ENCODE assay signal across 28 cellular contexts in the genomic region with DNA sequence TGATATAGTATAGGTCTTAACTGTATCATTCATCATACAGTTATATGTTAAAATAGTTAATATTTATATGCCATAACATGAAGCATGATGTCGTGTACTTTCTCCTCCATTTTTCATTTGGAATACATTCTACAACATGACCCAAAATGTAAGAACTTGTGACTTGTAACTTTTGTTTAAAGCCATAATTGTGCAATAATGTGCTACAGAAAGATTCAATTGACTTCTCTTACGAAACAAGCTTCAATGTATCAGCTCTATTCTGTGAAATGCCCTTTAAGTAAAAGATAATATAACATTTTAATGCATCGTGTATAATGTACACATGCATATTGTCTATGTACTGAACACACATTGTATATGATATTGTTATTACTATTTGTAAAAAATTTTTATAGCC.
"Had no signal": no experiment of that assay in that cellular context is flagged by ENCODE, and none has a peak within 500 bp of the region (broad histone marks: within the 10 kb centered on the region; RNA-seq: fewer than 3 reads in every experiment).

No MANE protein-coding gene starts in this region.

- H2AFZ ChIP-seq: hepatocyte had no signal

- H3K36me3 ChIP-seq: left ventricle myocardium inferior, ovary, prostate gland, right atrium auricular region, thoracic aorta, upper lobe of left lung had no signal

- H3K27ac ChIP-seq: epithelial cell of prostate, hepatocyte, left ventricle myocardium inferior, ovary, prostate gland, right atrium auricular region, thoracic aorta, upper lobe of left lung had no signal

- H3K4me1 Mint-ChIP-seq: activated B cell treated with CpG ODN at 0.5 μM for 24 hours; activated CD4-positive, alpha-beta T cell treated with anti-CD3 and anti-CD28 coated beads for 36 hours; activated naive CD8-positive, alpha-beta T cell treated with anti-CD3 and anti-CD28 coated beads, Interleukin-2, amount 10 ng/mL, durations not matched to agents 7 days and 5 days; immature natural killer cell; mesothelial cell of epicardium; naive thymus-derived CD8-positive, alpha-beta T cell had no signal

- H3K36me3 Mint-ChIP-seq: activated naive CD8-positive, alpha-beta T cell treated with anti-CD3 and anti-CD28 coated beads, Interleukin-2, amount 10 ng/mL, durations not matched to agents 7 days and 5 days; immature natural killer cell; naive thymus-derived CD8-positive, alpha-beta T cell had no signal

- DNase-seq: activated B cell treated with CpG ODN at 0.5 μM for 24 hours; activated CD4-positive, alpha-beta T cell treated with anti-CD3 and anti-CD28 coated beads for 36 hours; activated CD4-positive, alpha-beta T cell treated with anti-CD3 and anti-CD28 coated beads, Interleukin-2, amount 50 U/mL, for 48 hours; activated CD8-positive, alpha-beta memory T cell treated with anti-CD3 and anti-CD28 coated beads, Interleukin-2, amount 50 U/mL, for 48 hours; activated naive CD4-positive, alpha-beta T cell treated with Interleukin-2 at 50 U/mL for 16 hours; activated naive CD8-positive, alpha-beta T cell treated with anti-CD3 and anti-CD28 coated beads, Interleukin-2, amount 10 ng/mL, durations not matched to agents 7 days and 5 days; activated T-cell treated with anti-CD3 and anti-CD28 coated beads, Interleukin-2, amount 50 U/mL, for 4 hours; cerebellar nuclear complex; cortex of kidney; endodermal cell; foreskin melanocyte; glutamatergic neuron; immature natural killer cell; left ventricle myocardium inferior; naive thymus-derived CD8-positive, alpha-beta T cell; ovary; stimulated activated CD4-positive, alpha-beta T cell treated with anti-CD3 and anti-CD28 coated beads, Interleukin-4, amount 100 ng/mL, for 24 hours; stimulated activated naive CD4-positive, alpha-beta T cell treated with Interleukin-2 at 50 U/mL for 16 hours; T1000; upper lobe of left lung had no signal

- H3K79me2 ChIP-seq: hepatocyte had no signal

- H3K4me2 ChIP-seq: hepatocyte had no signal

- H3K9me3 ChIP-seq: left ventricle myocardium inferior, ovary, prostate gland, right atrium auricular region, thoracic aorta, upper lobe of left lung had no signal

- H3K27ac Mint-ChIP-seq: activated B cell treated with CpG ODN at 0.5 μM for 24 hours; activated CD4-positive, alpha-beta T cell treated with anti-CD3 and anti-CD28 coated beads for 36 hours; activated naive CD8-positive, alpha-beta T cell treated with anti-CD3 and anti-CD28 coated beads, Interleukin-2, amount 10 ng/mL, durations not matched to agents 7 days and 5 days; activated T-helper 2 cell treated with anti-CD3 and anti-CD28 coated beads, Interferon-gamma antibody, Interleukin-2, Interleukin-4, amounts not matched to agents 10 μg/mL and 5 μg/mL and 100 μg/mL, durations not matched to agents 14 hours and 24 hours and 36 hours; endodermal cell; immature natural killer cell; mesothelial cell of epicardium; naive thymus-derived CD8-positive, alpha-beta T cell; T-helper 1 cell treated with Interleukin-12 subunit alpha and Interleukin-12 subunit beta and Interleukin-4 antibody, amounts not matched to agents 30 μg/mL and 1 μg/mL, for 36 hours had no signal

- H3K4me3 Mint-ChIP-seq: activated B cell treated with CpG ODN at 0.5 μM for 24 hours; activated CD4-positive, alpha-beta T cell treated with anti-CD3 and anti-CD28 coated beads for 36 hours; activated naive CD8-positive, alpha-beta T cell treated with anti-CD3 and anti-CD28 coated beads, Interleukin-2, amount 10 ng/mL, durations not matched to agents 7 days and 5 days; activated T-cell treated with anti-CD3 and anti-CD28 coated beads, Interleukin-2, amount 50 U/mL, for 4 hours; endodermal cell; immature natural killer cell; mesothelial cell of epicardium; naive thymus-derived CD8-positive, alpha-beta T cell; T-helper 1 cell treated with Interleukin-12 subunit alpha and Interleukin-12 subunit beta and Interleukin-4 antibody, amounts not matched to agents 30 μg/mL and 1 μg/mL, for 36 hours had no signal

- H3K27me3 Mint-ChIP-seq: activated B cell treated with CpG ODN at 0.5 μM for 24 hours; activated CD4-positive, alpha-beta T cell treated with anti-CD3 and anti-CD28 coated beads for 36 hours had no signal

- H3K4me3 ChIP-seq: hepatocyte, left ventricle myocardium inferior, ovary, prostate gland, right atrium auricular region, thoracic aorta, upper lobe of left lung had no signal

- H3K4me1 ChIP-seq: left ventricle myocardium inferior, prostate gland, right atrium auricular region, upper lobe of left lung had no signal

- H3K27me3 ChIP-seq: hepatocyte, ovary, right atrium auricular region, upper lobe of left lung had no signal

- ATAC-seq: activated CD4-positive, alpha-beta T cell treated with anti-CD3 and anti-CD28 coated beads for 36 hours; activated T-cell treated with anti-CD3 and anti-CD28 coated beads, Interleukin-2, amount 50 U/mL, for 4 hours; naive thymus-derived CD8-positive, alpha-beta T cell had no signal

- H3K9me3 Mint-ChIP-seq: activated B cell treated with CpG ODN at 0.5 μM for 24 hours; activated naive CD8-positive, alpha-beta T cell treated with anti-CD3 and anti-CD28 coated beads, Interleukin-2, amount 10 ng/mL, durations not matched to agents 7 days and 5 days; activated T-cell treated with anti-CD3 and anti-CD28 coated beads, Interleukin-2, amount 50 U/mL, for 4 hours; activated T-helper 2 cell treated with anti-CD3 and anti-CD28 coated beads, Interferon-gamma antibody, Interleukin-2, Interleukin-4, amounts not matched to agents 10 μg/mL and 5 μg/mL and 100 μg/mL, durations not matched to agents 14 hours and 24 hours and 36 hours; endodermal cell; T-helper 1 cell treated with Interleukin-12 subunit alpha and Interleukin-12 subunit beta and Interleukin-4 antibody, amounts not matched to agents 30 μg/mL and 1 μg/mL, for 36 hours had no signal
